ENCODE assay signal across 1 cellular context in the genomic region with DNA sequence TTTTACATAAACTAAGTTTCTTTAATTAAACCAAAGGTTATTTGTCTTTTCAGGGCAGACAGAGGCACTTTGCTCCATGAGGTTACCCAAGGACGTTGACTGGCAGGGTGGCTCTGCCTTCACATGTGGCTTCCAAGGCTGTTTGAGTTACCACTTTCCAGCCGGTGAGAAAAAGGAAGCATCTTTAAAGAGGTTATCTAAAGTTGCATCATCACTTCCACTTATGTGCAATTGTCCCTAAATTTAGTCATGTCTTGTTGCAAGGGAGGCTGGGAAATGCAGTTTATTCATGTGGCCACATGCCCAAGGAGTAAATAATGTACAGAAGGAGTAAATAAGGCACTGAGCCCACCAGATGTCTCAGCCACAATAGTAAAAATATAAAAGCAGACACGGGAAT.
TF ChIP-seq lines count a peak whose summit lies in the region.

No MANE protein-coding gene starts in this region.

TF ChIP-seq in K562, 482 proteins besides CTCF, POLR2A, EP300 and RAD21 (continued from another document and continues in another):
- TF ChIP-seq, protein P1, sequence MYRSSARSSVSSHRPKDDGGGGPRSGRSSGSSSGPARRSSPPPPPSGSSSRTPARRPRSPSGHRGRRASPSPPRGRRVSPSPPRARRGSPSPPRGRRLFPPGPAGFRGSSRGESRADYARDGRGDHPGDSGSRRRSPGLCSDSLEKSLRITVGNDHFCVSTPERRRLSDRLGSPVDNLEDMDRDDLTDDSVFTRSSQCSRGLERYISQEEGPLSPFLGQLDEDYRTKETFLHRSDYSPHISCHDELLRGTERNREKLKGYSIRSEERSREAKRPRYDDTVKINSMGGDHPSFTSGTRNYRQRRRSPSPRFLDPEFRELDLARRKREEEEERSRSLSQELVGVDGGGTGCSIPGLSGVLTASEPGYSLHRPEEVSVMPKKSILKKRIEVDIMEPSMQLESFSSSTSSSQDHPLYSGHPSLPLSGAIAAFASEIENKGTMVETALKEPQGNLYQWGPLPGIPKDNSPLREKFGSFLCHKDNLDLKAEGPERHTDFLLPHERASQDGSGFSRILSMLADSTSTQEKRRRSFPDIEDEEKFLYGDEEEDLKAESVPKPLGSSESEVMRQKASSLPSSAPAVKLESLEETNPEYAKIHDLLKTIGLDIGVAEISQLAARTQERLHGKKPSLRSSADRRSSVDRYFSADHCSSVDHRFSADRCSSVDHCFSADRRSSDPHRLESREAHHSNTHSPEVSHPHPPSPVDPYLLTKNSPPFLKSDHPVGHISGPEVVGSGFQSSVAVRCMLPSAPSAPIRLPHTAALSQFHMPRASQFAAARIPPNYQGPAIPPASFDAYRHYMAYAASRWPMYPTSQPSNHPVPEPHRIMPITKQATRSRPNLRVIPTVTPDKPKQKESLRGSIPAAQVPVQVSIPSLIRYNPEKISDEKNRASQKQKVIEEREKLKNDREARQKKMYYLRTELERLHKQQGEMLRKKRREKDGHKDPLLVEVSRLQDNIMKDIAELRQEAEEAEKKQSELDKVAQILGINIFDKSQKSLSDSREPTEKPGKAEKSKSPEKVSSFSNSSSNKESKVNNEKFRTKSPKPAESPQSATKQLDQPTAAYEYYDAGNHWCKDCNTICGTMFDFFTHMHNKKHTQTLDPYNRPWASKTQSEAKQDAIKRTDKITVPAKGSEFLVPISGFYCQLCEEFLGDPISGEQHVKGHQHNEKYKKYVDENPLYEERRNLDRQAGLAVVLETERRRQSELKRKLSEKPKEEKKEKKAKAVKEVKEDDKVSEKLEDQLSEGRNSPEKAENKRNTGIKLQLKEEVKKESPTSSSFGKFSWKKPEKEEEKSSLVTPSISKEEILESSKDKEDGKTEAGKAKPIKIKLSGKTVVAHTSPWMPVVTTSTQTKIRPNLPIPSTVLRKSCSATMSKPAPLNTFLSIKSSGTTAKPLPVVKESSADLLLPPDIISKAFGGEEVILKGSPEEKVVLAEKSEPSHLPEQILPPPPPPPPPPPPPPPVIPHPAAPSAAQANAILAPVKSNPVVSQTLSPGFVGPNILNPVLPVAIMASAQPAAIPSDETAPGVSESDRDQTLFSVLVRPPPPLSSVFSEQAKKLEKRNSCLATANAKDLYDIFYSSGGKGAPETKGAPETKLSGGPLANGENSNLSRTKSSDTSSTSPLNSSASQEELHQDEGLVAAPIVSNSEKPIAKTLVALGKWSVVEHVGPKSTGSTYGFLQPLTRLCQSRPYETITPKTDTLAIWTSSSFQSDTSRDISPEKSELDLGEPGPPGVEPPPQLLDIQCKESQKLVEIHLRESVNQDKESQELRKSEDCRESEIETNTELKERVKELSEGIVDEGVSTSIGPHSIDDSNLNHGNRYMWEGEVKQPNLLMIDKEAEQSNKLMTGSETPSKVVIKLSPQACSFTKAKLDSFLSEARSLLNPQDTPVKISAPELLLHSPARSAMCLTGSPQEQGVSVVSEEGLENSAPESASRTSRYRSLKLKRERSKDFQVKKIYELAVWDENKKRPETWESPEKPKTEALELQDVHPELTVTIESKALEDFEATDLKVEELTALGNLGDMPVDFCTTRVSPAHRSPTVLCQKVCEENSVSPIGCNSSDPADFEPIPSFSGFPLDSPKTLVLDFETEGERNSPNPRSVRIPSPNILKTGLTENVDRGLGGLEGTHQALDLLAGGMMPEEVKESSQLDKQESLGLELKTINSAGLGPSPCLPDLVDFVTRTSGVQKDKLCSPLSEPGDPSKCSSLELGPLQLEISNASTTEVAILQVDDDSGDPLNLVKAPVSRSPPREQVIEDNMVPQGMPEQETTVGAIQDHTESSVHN (IDR thresholded peaks at IDR 0.05; ENCODE audit: borderline replicate concordance in 1 of 2, low read depth in 1 of 2), result 0 out of 4 replicates have a peak, but pooled peaks of 1 of the 2 experiments have one; percentile 27
- TF ChIP-seq ZFP30 (CRISPR knock-in tag; IDR thresholded peaks at IDR 0.05; ENCODE audit: borderline replicate concordance) (no peak), ESRRA (IDR thresholded peaks at IDR 0.05; ENCODE audit: borderline replicate concordance, low read depth) (0 out of 2 replicates have a peak, but pooled peaks have one; percentile 22), ZNF239 (CRISPR knock-in tag; IDR thresholded peaks at IDR 0.05) (no peak), NFXL1 (CRISPR knock-in tag; IDR thresholded peaks at IDR 0.05) (no peak), POLR3G (IDR thresholded peaks at IDR 0.05; ENCODE audit: extremely low read depth, insufficient read length, insufficient replicate concordance) (no peak), EP400 (IDR thresholded peaks at IDR 0.05) (peak; percentile 47), ZNF561 (CRISPR knock-in tag; conservative IDR thresholded peaks at IDR 0.05) (no peak), RBM39 (optimal IDR thresholded peaks at IDR 0.05; ENCODE audit: low read depth, low read length) (no peak), MBD2 (IDR thresholded peaks at IDR 0.05; ENCODE audit: borderline replicate concordance, low read depth) (no peak), MED1 (CRISPR knock-in tag; IDR thresholded peaks at IDR 0.05; ENCODE audit: borderline replicate concordance) (no peak), ZNF696 (CRISPR knock-in tag; conservative IDR thresholded peaks at IDR 0.05) (no peak), ZNF316 (IDR thresholded peaks at IDR 0.05) (no peak), RCOR1 (IDR thresholded peaks at IDR 0.05; ENCODE audit: borderline replicate concordance in 1 of 2, low read depth in 2 of 2, low read length in 2 of 2) (peak in 1 of 2 experiments; percentile 25; a peak in 1 of 4 replicates), NFE2L1 (tag; IDR thresholded peaks at IDR 0.05; ENCODE audit: borderline replicate concordance, low read depth) (no peak), ZBTB33 (CRISPR knock-in tag; IDR thresholded peaks at IDR 0.05) (no peak), AFF1 (IDR thresholded peaks at IDR 0.05; ENCODE audit: low read depth in 1 of 2, partially characterized antibody in 2 of 2) (peak in 1 of 2 experiments; percentile 68), HSF4 (CRISPR knock-in tag; IDR thresholded peaks at IDR 0.05; ENCODE audit: borderline replicate concordance) (no peak), KLF13 (tag; IDR thresholded peaks at IDR 0.05; ENCODE audit: borderline replicate concordance, low read depth) (no peak), SRF (CRISPR knock-in tag; IDR thresholded peaks at IDR 0.05) (peak in 1 of 2 experiments; percentile 80; a peak in 2 of 4 replicates), ESRRB (CRISPR knock-in tag; IDR thresholded peaks at IDR 0.05; ENCODE audit: borderline replicate concordance) (no peak)
- TF ChIP-seq, protein P2, sequence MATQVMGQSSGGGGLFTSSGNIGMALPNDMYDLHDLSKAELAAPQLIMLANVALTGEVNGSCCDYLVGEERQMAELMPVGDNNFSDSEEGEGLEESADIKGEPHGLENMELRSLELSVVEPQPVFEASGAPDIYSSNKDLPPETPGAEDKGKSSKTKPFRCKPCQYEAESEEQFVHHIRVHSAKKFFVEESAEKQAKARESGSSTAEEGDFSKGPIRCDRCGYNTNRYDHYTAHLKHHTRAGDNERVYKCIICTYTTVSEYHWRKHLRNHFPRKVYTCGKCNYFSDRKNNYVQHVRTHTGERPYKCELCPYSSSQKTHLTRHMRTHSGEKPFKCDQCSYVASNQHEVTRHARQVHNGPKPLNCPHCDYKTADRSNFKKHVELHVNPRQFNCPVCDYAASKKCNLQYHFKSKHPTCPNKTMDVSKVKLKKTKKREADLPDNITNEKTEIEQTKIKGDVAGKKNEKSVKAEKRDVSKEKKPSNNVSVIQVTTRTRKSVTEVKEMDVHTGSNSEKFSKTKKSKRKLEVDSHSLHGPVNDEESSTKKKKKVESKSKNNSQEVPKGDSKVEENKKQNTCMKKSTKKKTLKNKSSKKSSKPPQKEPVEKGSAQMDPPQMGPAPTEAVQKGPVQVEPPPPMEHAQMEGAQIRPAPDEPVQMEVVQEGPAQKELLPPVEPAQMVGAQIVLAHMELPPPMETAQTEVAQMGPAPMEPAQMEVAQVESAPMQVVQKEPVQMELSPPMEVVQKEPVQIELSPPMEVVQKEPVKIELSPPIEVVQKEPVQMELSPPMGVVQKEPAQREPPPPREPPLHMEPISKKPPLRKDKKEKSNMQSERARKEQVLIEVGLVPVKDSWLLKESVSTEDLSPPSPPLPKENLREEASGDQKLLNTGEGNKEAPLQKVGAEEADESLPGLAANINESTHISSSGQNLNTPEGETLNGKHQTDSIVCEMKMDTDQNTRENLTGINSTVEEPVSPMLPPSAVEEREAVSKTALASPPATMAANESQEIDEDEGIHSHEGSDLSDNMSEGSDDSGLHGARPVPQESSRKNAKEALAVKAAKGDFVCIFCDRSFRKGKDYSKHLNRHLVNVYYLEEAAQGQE (CRISPR knock-in tag; IDR thresholded peaks at IDR 0.05; ENCODE audit: low read depth), result no peak
- TF ChIP-seq, protein P3, sequence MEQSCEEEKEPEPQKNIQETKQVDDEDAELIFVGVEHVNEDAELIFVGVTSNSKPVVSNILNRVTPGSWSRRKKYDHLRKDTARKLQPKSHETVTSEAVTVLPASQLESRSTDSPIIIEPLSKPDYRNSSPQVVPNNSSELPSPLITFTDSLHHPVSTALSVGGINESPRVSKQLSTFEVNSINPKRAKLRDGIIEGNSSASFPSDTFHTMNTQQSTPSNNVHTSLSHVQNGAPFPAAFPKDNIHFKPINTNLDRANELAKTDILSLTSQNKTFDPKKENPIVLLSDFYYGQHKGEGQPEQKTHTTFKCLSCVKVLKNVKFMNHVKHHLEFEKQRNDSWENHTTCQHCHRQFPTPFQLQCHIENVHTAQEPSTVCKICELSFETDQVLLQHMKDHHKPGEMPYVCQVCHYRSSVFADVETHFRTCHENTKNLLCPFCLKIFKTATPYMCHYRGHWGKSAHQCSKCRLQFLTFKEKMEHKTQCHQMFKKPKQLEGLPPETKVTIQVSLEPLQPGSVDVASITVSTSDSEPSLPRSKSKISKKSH (CRISPR knock-in tag; IDR thresholded peaks at IDR 0.05), result no peak
- TF ChIP-seq, protein P4, sequence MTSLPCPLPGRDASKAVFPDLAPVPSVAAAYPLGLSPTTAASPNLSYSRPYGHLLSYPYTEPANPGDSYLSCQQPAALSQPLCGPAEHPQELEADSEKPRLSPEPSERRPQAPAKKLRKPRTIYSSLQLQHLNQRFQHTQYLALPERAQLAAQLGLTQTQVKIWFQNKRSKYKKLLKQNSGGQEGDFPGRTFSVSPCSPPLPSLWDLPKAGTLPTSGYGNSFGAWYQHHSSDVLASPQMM (CRISPR knock-in tag; IDR thresholded peaks at IDR 0.05), result no peak
